Comparison of ENCODE assay signal across 14 cellular contexts in genomic region chr10:109893371-109893770, GRCh38. TPM values are rescaled to one million over a fixed set of nuclear protein-coding genes. Genes with fewer than 3 reads are reported as not detected.
DNase-seq lines count a peak whose midpoint lies in the region; ATAC-seq, FAIRE-seq and TF ChIP-seq lines count a peak whose summit lies in the region.
"Had no signal": no experiment of that assay in that cellular context is flagged by ENCODE, and none has a peak within 500 bp of the region (broad histone marks: within the 10 kb centered on the region; RNA-seq: fewer than 3 reads in every experiment).

No MANE protein-coding gene starts in this region.

- no peak overlapping the region for H3K4me2 ChIP-seq in HepG2 (ENCODE audit: low read depth, low read length)

- H3K9me3 ChIP-seq in liver (ENCODE audit: control insufficient read depth in 4 of 4, low read length in 3 of 4): no peaks in the 10 kb centered on the region
- H3K9me3 ChIP-seq in HepG2 (ENCODE audit: low read length): no peaks in the 10 kb centered on the region
- H3K9me3 ChIP-seq in vagina: no peaks in the 10 kb centered on the region
- no peaks in the 10 kb centered on the region for H3K9me3 ChIP-seq in SJCRH30 (replicated peaks)

- H2AFZ ChIP-seq in HepG2 (ENCODE audit: low read length): no peak overlapping the region

- BruUV-seq in HepG2 (replicated peaks; lab: Mats Ljungman, UMichigan): no TSS peak

- 88% methylated on average over 4 of the region's 4 CpGs for WGBS in liver
- 99% methylated on average over 4 of the region's 4 CpGs for WGBS in HepG2 (ENCODE audit: low lambda C conversion rate)

- TF ChIP-seq CTCF in liver (IDR thresholded peaks at IDR 0.05; ENCODE audit: low read depth, low read length, missing input control): no peak
- TF ChIP-seq CTCF in HepG2 (CRISPR knock-in tag; IDR thresholded peaks at IDR 0.05): no peak
- TF ChIP-seq CTCF in nephron (IDR thresholded peaks at IDR 0.05; ENCODE audit: unreplicated experiment in 3 of 3): no peak
- TF ChIP-seq CTCF in vagina (IDR thresholded peaks at IDR 0.05): no peak
- TF ChIP-seq CTCF in RWPE1 (conservative IDR thresholded peaks at IDR 0.05; ENCODE audit: low read depth): no peak

- intact Hi-C loops in HepG2 (cut with micrococcal nuclease; ENCODE audit: unreplicated experiment): no loop called here
- intact Hi-C loops in vagina (cut with DNase I): loop anchor here (10.0 kb wide), 1 partner anchor 111 kb away; the partner anchor contains the start of gene ADD3

- no peaks in the 10 kb centered on the region for H3K27me3 ChIP-seq in liver (ENCODE audit: control insufficient read depth in 4 of 4, insufficient read depth in 4 of 4, low read length in 3 of 4)
- no peaks in the 10 kb centered on the region for H3K27me3 ChIP-seq in HepG2 (ENCODE audit: control insufficient read depth in 1 of 2, insufficient read depth in 2 of 2, low read length in 2 of 2)
- H3K27me3 ChIP-seq in vagina: no peaks in the 10 kb centered on the region
- H3K27me3 ChIP-seq in SJCRH30: no peaks in the 10 kb centered on the region

- TF ChIP-seq RAD21 in liver (IDR thresholded peaks at IDR 0.05) (no peak), HepG2 (CRISPR knock-in tag; IDR thresholded peaks at IDR 0.05) (no peak)

- no peak overlapping the region for H3K4me3 Mint-ChIP-seq in central memory CD8-positive, alpha-beta T cell
- H3K4me3 Mint-ChIP-seq in nephron: no peak overlapping the region

- H3K4me1 Mint-ChIP-seq in central memory CD8-positive, alpha-beta T cell: peaks cover 61% of the 10 kb centered on the region
- peaks cover 56% of the 10 kb centered on the region for H3K4me1 Mint-ChIP-seq in nephron

- H3K9ac ChIP-seq in liver (ENCODE audit: low read depth in 1 of 2, low read length in 2 of 2) (no peak overlapping the region), HepG2 (ENCODE audit: insufficient read depth, low read depth, low read length) (no peak overlapping the region)

- H3K27ac Mint-ChIP-seq in central memory CD8-positive, alpha-beta T cell (ENCODE audit: low read depth): peak overlapping the region; percentile 16
- H3K27ac Mint-ChIP-seq in nephron: peak overlapping the region; percentile 90 to 97 (median 92)

- H4K20me1 ChIP-seq in HepG2 (ENCODE audit: insufficient read depth, low read length): no peaks in the 10 kb centered on the region

- peak overlapping the region; percentile 7 to 13 for H3K27ac ChIP-seq in liver (ENCODE audit: low read depth in 1 of 2, low read length in 2 of 2)
- no peak overlapping the region for H3K27ac ChIP-seq in HepG2 (ENCODE audit: extremely low read length, insufficient read depth, low read length)
- peak overlapping the region; percentile 72 for H3K27ac ChIP-seq in vagina
- no peak overlapping the region for H3K27ac ChIP-seq in RWPE1
- H3K27ac ChIP-seq in SJCRH30: no peak overlapping the region
- H3K27ac ChIP-seq: VCaP had no signal

- no peak for DNase-seq in HepG2 (ENCODE audit: low spot score)
- no peak for DNase-seq in central memory CD8-positive, alpha-beta T cell (ENCODE audit: low spot score in 2 of 2)
- DNase-seq in vagina (ENCODE audit: extremely low spot score in 2 of 2): no peak
- DNase-seq in NCI-H1105 (lab: John Stamatoyannopoulos, UW): no peak
- DNase-seq in RWPE1 (ENCODE audit: low spot score): no peak
- no peak for DNase-seq in SJCRH30
- DNase-seq: activated T-cell treated with anti-CD3 and anti-CD28 coated beads, Interleukin-2, amount 50 U/mL, for 1 hour; DMS79 treated with DMSO at 0.1 percent for 48 hours; NCI-H1436; NCI-H69 had no signal

- H3K36me3 ChIP-seq in liver (ENCODE audit: control insufficient read depth in 4 of 4, insufficient read depth in 3 of 4, low read depth in 1 of 4, low read length in 3 of 4) (peaks cover 0 to 23% (median 4%) of the 10 kb centered on the region in 4 donors), HepG2 (replicated peaks in 1 of 2; ENCODE audit: control insufficient read depth in 1 of 2, insufficient read depth in 2 of 2, low read length in 2 of 2) (peaks cover 9 to 21% of the 10 kb centered on the region in 2 experiments; a peak in 4 of 5 replicates), vagina (peaks cover 0 to 17% of the 10 kb centered on the region in 2 donors), SJCRH30 (peaks cover 23% of the 10 kb centered on the region)

- CTCF ChIA-PET in HepG2 (lab: Yijun Ruan, JAX; ENCODE audit: low intra/inter-chr PET ratio, low total read pairs): no interaction called here
- CTCF ChIA-PET in RWPE1 (lab: Yijun Ruan, JAX): interaction anchor here (0.5 to 3.7 kb wide), 2 partner anchors 9 to 30 kb away, joined by 3 to 12 read pairs; partner anchors contain the start of gene XPNPEP1

- no peaks in the 10 kb centered on the region for H3K9me3 Mint-ChIP-seq in central memory CD8-positive, alpha-beta T cell
- no peaks in the 10 kb centered on the region for H3K9me3 Mint-ChIP-seq in nephron

- no peak for TF ChIP-seq POLR2A in HepG2 (IDR thresholded peaks at IDR 0.05; ENCODE audit: insufficient read depth in 1 of 2, low read depth in 2 of 2, low read length in 2 of 2)
- TF ChIP-seq POLR2A in vagina (IDR thresholded peaks at IDR 0.05): no peak

- ATAC-seq in HepG2: no peak
- no peak for ATAC-seq in central memory CD8-positive, alpha-beta T cell (replicated peaks; ENCODE audit: extremely low read depth, poor library complexity, severe bottlenecking)

- no peaks in the 10 kb centered on the region for H3K79me2 ChIP-seq in HepG2 (ENCODE audit: insufficient read depth, low read length)

- no peak for FAIRE-seq in HepG2 (lab: Jason Lieb, UNC)
- FAIRE-seq: bronchial epithelial cell had no signal

- H3K27me3 Mint-ChIP-seq in central memory CD8-positive, alpha-beta T cell: no peaks in the 10 kb centered on the region
- H3K27me3 Mint-ChIP-seq in nephron (ENCODE audit: low read depth): no peaks in the 10 kb centered on the region

- H3K36me3 Mint-ChIP-seq in central memory CD8-positive, alpha-beta T cell (ENCODE audit: insufficient read depth): peaks cover 21% of the 10 kb centered on the region
- peaks cover 50% of the 10 kb centered on the region for H3K36me3 Mint-ChIP-seq in nephron (ENCODE audit: low read depth)

- H3K4me1 ChIP-seq in liver (ENCODE audit: control insufficient read depth in 4 of 4, insufficient read depth in 4 of 4, low read length in 3 of 4) (peaks cover 0 to 2% (median under 1%) of the 10 kb centered on the region in 4 donors), HepG2 (ENCODE audit: insufficient read depth, low read length) (no peaks in the 10 kb centered on the region), vagina (peaks cover 57% of the 10 kb centered on the region), SJCRH30 (peaks cover 6% of the 10 kb centered on the region)

- POLR2A ChIA-PET in HepG2 (lab: Yijun Ruan, JAX) (no interaction called here), RWPE1 (lab: Yijun Ruan, JAX; ENCODE audit: low non-redundant PET) (no interaction called here)

- in situ Hi-C loops in HepG2 (cut with HindIII; ENCODE audit: extremely low pct_ligation_motif_present, low pct_unique_long_range_greater_than_20kb): loop anchor here (25.0 kb wide), 1 partner anchor 119 kb away; the partner anchor contains the start of gene ADD3

- H3K4me3 ChIP-seq in liver (ENCODE audit: low read depth in 1 of 3, low read length in 3 of 3) (no peak overlapping the region), HepG2 (replicated peaks in 1 of 3; ENCODE audit: insufficient read depth in 1 of 3, low read depth in 2 of 3, low read length in 3 of 3) (no peak overlapping the region), vagina (no peak overlapping the region), SJCRH30 (no peak overlapping the region)

- TF ChIP-seq EP300 in HepG2 (IDR thresholded peaks at IDR 0.05; ENCODE audit: low read depth in 2 of 2, low read length in 2 of 2) (no peak), HepG2 (CRISPR knock-in tag; IDR thresholded peaks at IDR 0.05; ENCODE audit: borderline replicate concordance) (no peak)

TF ChIP-seq in liver, 16 proteins besides CTCF, POLR2A, EP300 and RAD21 (continues in another document):
- no peak for TF ChIP-seq NR2F2 (IDR thresholded peaks at IDR 0.05)
- TF ChIP-seq HNF4G (IDR thresholded peaks at IDR 0.05): no peak
- TF ChIP-seq ATF3 (IDR thresholded peaks at IDR 0.05): no peak

TF ChIP-seq in HepG2, 621 proteins besides CTCF, POLR2A, EP300 and RAD21 (continues in another document):
- TF ChIP-seq HOXA7 (CRISPR knock-in tag; IDR thresholded peaks at IDR 0.05): no peak
- no peak for TF ChIP-seq ARNT2 (CRISPR knock-in tag; IDR thresholded peaks at IDR 0.05; ENCODE audit: low read depth)
- TF ChIP-seq PRPF4 (IDR thresholded peaks at IDR 0.05; ENCODE audit: low read depth, low read length, poor library complexity, severe bottlenecking): no peak
- no peak for TF ChIP-seq ZNF432 (CRISPR knock-in tag; IDR thresholded peaks at IDR 0.05; ENCODE audit: borderline replicate concordance)
- no peak for TF ChIP-seq CREBL2 (CRISPR knock-in tag; IDR thresholded peaks at IDR 0.05; ENCODE audit: borderline replicate concordance)

RNA-seq across cellular contexts. Expression of gene XPNPEP1, which starts 29.9 kb away (rescaled TPM):
- total RNA-seq in liver (10 to 100 TPM; 34.0 to 38.1 TPM), HepG2 (2016; rRNA removed; fragmentation: Illumina TruSeq; extraction: Trizol) (28.4 and 30.3 TPM in 2 replicates), vagina (90.4 TPM)
- polyA plus RNA-seq in liver (10 to 100 TPM in 1 of 2 donors, 1 to 10 TPM in 1; 9.1 to 20.5 TPM), HepG2 (2011; rRNA removed) (55.5 and 76.1 TPM in 2 replicates)
- total RNA-seq in HepG2 (2016; cell fraction: cytosol; rRNA removed; fragmentation: Illumina TruSeq; extraction: Trizol; ENCODE audit: low read depth): 4.1 and 5.8 TPM in 2 replicates
- total RNA-seq in HepG2 (2016; cell fraction: insoluble cytoplasmic fraction; rRNA removed; fragmentation: Illumina TruSeq; extraction: Trizol): 29.5 and 30.7 TPM in 2 replicates
- 12.3 and 13.8 TPM in 2 replicates for total RNA-seq in HepG2 (2016; cell fraction: membrane; rRNA removed; fragmentation: Illumina TruSeq; extraction: Trizol)
- 39.8 and 40.1 TPM in 2 replicates for total RNA-seq in HepG2 (2016; cell fraction: nucleus; rRNA removed; fragmentation: Illumina TruSeq; extraction: Trizol)
- polyA plus RNA-seq in HepG2 (2011; cell fraction: cytosol; rRNA removed): 65.7 and 89.1 TPM in 2 replicates
- 262 and 282 TPM in 2 replicates for polyA plus RNA-seq in HepG2 (2011; cell fraction: nucleus; rRNA removed)
- polyA plus RNA-seq in HepG2 (2012): 18.0 and 24.0 TPM in 2 replicates
- polyA plus RNA-seq in HepG2 (2016; cell fraction: cytosol; fragmentation: Illumina TruSeq; extraction: Trizol; ENCODE audit: low read depth): 2.7 and 2.8 TPM in 2 replicates
- polyA plus RNA-seq in HepG2 (2016; cell fraction: insoluble cytoplasmic fraction; fragmentation: Illumina TruSeq; extraction: Trizol; ENCODE audit: low read depth): 25.0 and 28.1 TPM in 2 replicates
- polyA plus RNA-seq in HepG2 (2016; cell fraction: membrane; fragmentation: Illumina TruSeq; extraction: Trizol; ENCODE audit: low read depth): 6.2 and 7.9 TPM in 2 replicates
- polyA plus RNA-seq in HepG2 (2016; cell fraction: nucleus; fragmentation: Illumina TruSeq; extraction: Trizol; ENCODE audit: insufficient read depth, low read depth): 37.8 and 41.4 TPM in 2 replicates
- polyA minus RNA-seq in HepG2 (2011; rRNA and poly(A)+ RNA removed; ENCODE audit: low replicate concordance): 225 and 394 TPM in 2 replicates
- 40.2 and 54.6 TPM in 2 replicates for polyA minus RNA-seq in HepG2 (2011; cell fraction: cytosol; rRNA and poly(A)+ RNA removed)
- 110 and 137 TPM in 2 replicates for polyA minus RNA-seq in HepG2 (2011; cell fraction: nucleus; rRNA and poly(A)+ RNA removed)
- total RNA-seq in SJCRH30 (2014; rRNA removed; shearing (Covaris generic)): 109 and 112 TPM in 2 replicates

Comparison
In these comparisons a context has a peak if more than half of its experiments do, and no peak if none do; other contexts are left out.
1. H3K27ac ChIP-seq: peak in liver (2 of 2) and vagina (single experiment); none in HepG2 (single experiment), RWPE1 (single experiment) and SJCRH30 (single experiment).